13 cellular contexts compared by ENCODE assay signal in the genomic region with DNA sequence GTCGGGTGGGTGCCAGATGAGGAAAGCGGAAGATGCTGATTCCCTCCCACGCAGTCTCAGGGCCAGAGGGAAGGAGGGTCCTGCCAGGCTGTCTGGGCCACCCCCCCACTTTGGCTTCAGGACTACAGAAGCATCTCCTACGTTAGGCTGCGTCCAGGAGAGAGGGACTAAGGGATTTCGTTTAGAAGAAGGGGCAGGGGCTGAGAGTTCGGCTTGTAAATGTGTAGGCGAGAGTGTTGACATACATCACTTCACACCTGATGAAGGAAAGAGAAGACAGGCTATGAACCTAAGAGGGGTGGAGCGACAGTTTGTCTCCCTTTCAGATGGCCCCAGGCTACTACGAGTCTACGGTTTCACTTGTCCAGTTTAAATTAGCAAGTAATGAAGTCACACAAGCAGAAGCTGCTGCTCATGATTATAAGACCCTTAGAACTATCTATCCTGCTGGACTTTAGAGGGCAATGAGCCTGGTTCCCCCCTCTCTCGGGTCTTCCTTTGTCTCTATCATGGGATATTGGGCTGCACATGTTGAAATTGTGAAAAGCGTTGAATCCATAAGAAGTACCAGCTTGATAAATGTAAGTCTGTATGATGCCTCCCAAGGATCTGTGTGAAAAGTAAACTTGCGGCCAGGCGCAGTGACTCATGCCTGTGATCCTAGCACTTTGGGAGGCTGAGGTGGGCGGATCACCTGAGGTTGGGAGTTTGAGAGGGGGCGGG.
DNase-seq lines count a peak whose midpoint lies in the region; ATAC-seq and TF ChIP-seq lines count a peak whose summit lies in the region.
"Had no signal": no experiment of that assay in that cellular context is flagged by ENCODE, and none has a peak within 500 bp of the region (broad histone marks: within the 10 kb centered on the region; RNA-seq: fewer than 3 reads in every experiment).

No MANE protein-coding gene starts in this region.

- H3K4me1 ChIP-seq in foreskin keratinocyte, result peaks cover 44% of the 10 kb centered on the region
- H3K4me1 ChIP-seq in psoas muscle, result peaks cover 31% of the 10 kb centered on the region

- DNase-seq in EH (ENCODE audit: low read depth) (peak; percentile 82), RWPE1 (ENCODE audit: low spot score) (peak; percentile 61), foreskin keratinocyte (peak; percentile 86 to 90), psoas muscle (peak in 1 of 2 donors; percentile 34)
- no peak for DNase-seq in activated T-cell treated with anti-CD3 and anti-CD28 coated beads, Interleukin-2, amount 50 U/mL, for 24 hours
- no peak for DNase-seq in stimulated activated naive CD8-positive, alpha-beta T cell treated with anti-CD3 and anti-CD28 coated beads, Interleukin-15, amount 100 ng/mL, for 72 hours
- DNase-seq: activated gamma-delta T cell; CD4-positive, alpha-beta T cell; natural killer cell; NCI-H526 treated with DMSO at 0.1 percent for 48 hours had no signal

- no peaks in the 10 kb centered on the region for H3K27me3 Mint-ChIP-seq in activated T-cell treated with anti-CD3 and anti-CD28 coated beads, Interleukin-2, amount 50 U/mL, for 24 hours
- no peaks in the 10 kb centered on the region for H3K27me3 Mint-ChIP-seq in stimulated activated naive CD8-positive, alpha-beta T cell treated with anti-CD3 and anti-CD28 coated beads, Interleukin-15, amount 100 ng/mL, for 72 hours
- H3K27me3 Mint-ChIP-seq: CD4-positive, alpha-beta T cell; IgD-negative memory B cell had no signal

- intact Hi-C loops in psoas muscle (cut with DNase I), result no loop called here

- WGBS in psoas muscle, 3 donors, result 75 to 93% (median 81%) methylated on average over 17 of the region's 17 CpGs

- H3K27me3 ChIP-seq in foreskin keratinocyte, result no peaks in the 10 kb centered on the region
- H3K27me3 ChIP-seq in psoas muscle (ENCODE audit: insufficient read depth in 3 of 3, low read length in 2 of 3), result no peaks in the 10 kb centered on the region

- TF ChIP-seq CTCF in RWPE1 (conservative IDR thresholded peaks at IDR 0.05; ENCODE audit: low read depth) (no peak), foreskin keratinocyte (conservative IDR thresholded peaks at IDR 0.05) (no peak), psoas muscle (IDR thresholded peaks at IDR 0.05) (no peak)

- H3K4me3 ChIP-seq in psoas muscle, result no peak overlapping the region

- no peak overlapping the region for H3K4me3 Mint-ChIP-seq in activated T-cell treated with anti-CD3 and anti-CD28 coated beads, Interleukin-2, amount 50 U/mL, for 24 hours
- H3K4me3 Mint-ChIP-seq in stimulated activated naive CD8-positive, alpha-beta T cell treated with anti-CD3 and anti-CD28 coated beads, Interleukin-15, amount 100 ng/mL, for 72 hours, result no peak overlapping the region
- H3K4me3 Mint-ChIP-seq: CD4-positive, alpha-beta T cell; natural killer cell had no signal

- H3K9me3 Mint-ChIP-seq in activated T-cell treated with anti-CD3 and anti-CD28 coated beads, Interleukin-2, amount 50 U/mL, for 24 hours, result no peaks in the 10 kb centered on the region
- H3K9me3 Mint-ChIP-seq in stimulated activated naive CD8-positive, alpha-beta T cell treated with anti-CD3 and anti-CD28 coated beads, Interleukin-15, amount 100 ng/mL, for 72 hours, result no peaks in the 10 kb centered on the region
- H3K9me3 Mint-ChIP-seq: CD4-positive, alpha-beta T cell; IgD-negative memory B cell; natural killer cell had no signal

- CTCF ChIA-PET in RWPE1 (lab: Yijun Ruan, JAX), result no interaction called here

- peak; percentile 82 for ATAC-seq in foreskin keratinocyte
- no peak for ATAC-seq in psoas muscle
- ATAC-seq in GM18502 (IDR thresholded peaks at IDR 0.05; ENCODE audit: poor library complexity, unreplicated experiment), result no peak
- ATAC-seq in HG02885 (IDR thresholded peaks at IDR 0.05; ENCODE audit: poor library complexity, unreplicated experiment), result no peak
- no peak for ATAC-seq in stimulated activated naive CD8-positive, alpha-beta T cell treated with anti-CD3 and anti-CD28 coated beads, Interleukin-15, amount 100 ng/mL, for 72 hours
- ATAC-seq: natural killer cell had no signal

- POLR2A ChIA-PET in RWPE1 (lab: Yijun Ruan, JAX; ENCODE audit: low non-redundant PET), result no interaction called here

- H3K27ac Mint-ChIP-seq in activated T-cell treated with anti-CD3 and anti-CD28 coated beads, Interleukin-2, amount 50 U/mL, for 24 hours, result no peak overlapping the region
- H3K27ac Mint-ChIP-seq in stimulated activated naive CD8-positive, alpha-beta T cell treated with anti-CD3 and anti-CD28 coated beads, Interleukin-15, amount 100 ng/mL, for 72 hours, result no peak overlapping the region
- H3K27ac Mint-ChIP-seq: CD4-positive, alpha-beta T cell; IgD-negative memory B cell; natural killer cell had no signal

- H3K36me3 ChIP-seq in psoas muscle (ENCODE audit: insufficient read depth in 1 of 2, low read depth in 1 of 2), result no peaks in the 10 kb centered on the region

- peak overlapping the region; percentile 96 for H3K27ac ChIP-seq in RWPE1
- H3K27ac ChIP-seq in foreskin keratinocyte, result peak overlapping the region; percentile 86
- peak overlapping the region; percentile 48 for H3K27ac ChIP-seq in psoas muscle

- H3K4me1 Mint-ChIP-seq in activated T-cell treated with anti-CD3 and anti-CD28 coated beads, Interleukin-2, amount 50 U/mL, for 24 hours (ENCODE audit: low read depth), result no peaks in the 10 kb centered on the region
- H3K4me1 Mint-ChIP-seq in stimulated activated naive CD8-positive, alpha-beta T cell treated with anti-CD3 and anti-CD28 coated beads, Interleukin-15, amount 100 ng/mL, for 72 hours, result no peaks in the 10 kb centered on the region

- no peaks in the 10 kb centered on the region for H3K9me3 ChIP-seq in psoas muscle

- peaks cover 2% of the 10 kb centered on the region for H3K36me3 Mint-ChIP-seq in activated T-cell treated with anti-CD3 and anti-CD28 coated beads, Interleukin-2, amount 50 U/mL, for 24 hours (ENCODE audit: low read depth)
- H3K36me3 Mint-ChIP-seq: natural killer cell had no signal

Comparison
In these comparisons a context has a peak if more than half of its experiments do, and no peak if none do; other contexts are left out.
1. DNase-seq: peak in EH (single experiment), RWPE1 (single experiment) and foreskin keratinocyte (2 of 2); none in activated T-cell treated with anti-CD3 and anti-CD28 coated beads, Interleukin-2, amount 50 U/mL, for 24 hours (single experiment) and stimulated activated naive CD8-positive, alpha-beta T cell treated with anti-CD3 and anti-CD28 coated beads, Interleukin-15, amount 100 ng/mL, for 72 hours (0 of 2).
2. Peak in every context shown above with its lines, with median percentiles within 50 percentile points of each other: H3K27ac ChIP-seq.